Comparison of ENCODE assay signal across 3 cellular contexts in the genomic region with DNA sequence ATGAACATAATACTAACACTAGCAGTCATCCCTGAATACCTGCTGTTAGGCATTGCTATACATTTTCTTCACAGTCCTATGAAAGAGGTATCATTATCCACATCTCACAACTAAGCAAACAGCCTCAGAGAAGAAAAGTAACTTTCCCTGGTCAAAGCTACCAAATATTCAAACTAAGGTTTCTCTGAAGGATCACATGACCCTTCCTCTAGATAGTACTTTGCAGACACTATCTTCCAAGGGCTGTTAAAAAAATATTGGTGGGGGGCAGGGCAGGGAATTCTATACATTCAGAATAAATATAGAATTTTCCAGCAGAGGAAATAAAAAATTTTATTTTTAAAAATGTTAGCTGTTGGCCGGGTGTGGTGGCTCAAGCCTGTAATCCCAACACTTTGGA.
TF ChIP-seq lines count a peak whose summit lies in the region.

No MANE protein-coding gene starts in this region.

TF ChIP-seq in IMR-90, 13 proteins besides CTCF, POLR2A, EP300 and RAD21:
- no peak for TF ChIP-seq CHD1 (IDR thresholded peaks at IDR 0.05; ENCODE audit: low read depth, low read length)
- no peak for TF ChIP-seq NFE2L2 (IDR thresholded peaks at IDR 0.05; ENCODE audit: low read depth, low read length)
- TF ChIP-seq, protein P1, sequence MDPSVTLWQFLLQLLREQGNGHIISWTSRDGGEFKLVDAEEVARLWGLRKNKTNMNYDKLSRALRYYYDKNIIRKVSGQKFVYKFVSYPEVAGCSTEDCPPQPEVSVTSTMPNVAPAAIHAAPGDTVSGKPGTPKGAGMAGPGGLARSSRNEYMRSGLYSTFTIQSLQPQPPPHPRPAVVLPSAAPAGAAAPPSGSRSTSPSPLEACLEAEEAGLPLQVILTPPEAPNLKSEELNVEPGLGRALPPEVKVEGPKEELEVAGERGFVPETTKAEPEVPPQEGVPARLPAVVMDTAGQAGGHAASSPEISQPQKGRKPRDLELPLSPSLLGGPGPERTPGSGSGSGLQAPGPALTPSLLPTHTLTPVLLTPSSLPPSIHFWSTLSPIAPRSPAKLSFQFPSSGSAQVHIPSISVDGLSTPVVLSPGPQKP (IDR thresholded peaks at IDR 0.05; ENCODE audit: borderline replicate concordance, low read depth, low read length): no peak
- no peak for TF ChIP-seq RFX5 (IDR thresholded peaks at IDR 0.05; ENCODE audit: low read depth, low read length)
- TF ChIP-seq FOS (IDR thresholded peaks at IDR 0.05; ENCODE audit: low read depth, low read length): no peak
- TF ChIP-seq RCOR1 (IDR thresholded peaks at IDR 0.05; ENCODE audit: insufficient replicate concordance, low read length): no peak

TF ChIP-seq in K562, 482 proteins besides CTCF, POLR2A, EP300 and RAD21:
- TF ChIP-seq, protein P2, sequence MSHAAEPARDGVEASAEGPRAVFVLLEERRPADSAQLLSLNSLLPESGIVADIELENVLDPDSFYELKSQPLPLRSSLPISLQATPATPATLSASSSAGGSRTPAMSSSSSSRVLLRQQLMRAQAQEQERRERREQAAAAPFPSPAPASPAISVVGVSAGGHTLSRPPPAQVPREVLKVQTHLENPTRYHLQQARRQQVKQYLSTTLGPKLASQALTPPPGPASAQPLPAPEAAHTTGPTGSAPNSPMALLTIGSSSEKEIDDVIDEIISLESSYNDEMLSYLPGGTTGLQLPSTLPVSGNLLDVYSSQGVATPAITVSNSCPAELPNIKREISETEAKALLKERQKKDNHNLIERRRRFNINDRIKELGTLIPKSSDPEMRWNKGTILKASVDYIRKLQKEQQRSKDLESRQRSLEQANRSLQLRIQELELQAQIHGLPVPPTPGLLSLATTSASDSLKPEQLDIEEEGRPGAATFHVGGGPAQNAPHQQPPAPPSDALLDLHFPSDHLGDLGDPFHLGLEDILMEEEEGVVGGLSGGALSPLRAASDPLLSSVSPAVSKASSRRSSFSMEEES (CRISPR knock-in tag; IDR thresholded peaks at IDR 0.05): peak; percentile 80
- TF ChIP-seq, protein P3, sequence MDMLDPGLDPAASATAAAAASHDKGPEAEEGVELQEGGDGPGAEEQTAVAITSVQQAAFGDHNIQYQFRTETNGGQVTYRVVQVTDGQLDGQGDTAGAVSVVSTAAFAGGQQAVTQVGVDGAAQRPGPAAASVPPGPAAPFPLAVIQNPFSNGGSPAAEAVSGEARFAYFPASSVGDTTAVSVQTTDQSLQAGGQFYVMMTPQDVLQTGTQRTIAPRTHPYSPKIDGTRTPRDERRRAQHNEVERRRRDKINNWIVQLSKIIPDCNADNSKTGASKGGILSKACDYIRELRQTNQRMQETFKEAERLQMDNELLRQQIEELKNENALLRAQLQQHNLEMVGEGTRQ (CRISPR knock-in tag; IDR thresholded peaks at IDR 0.05): peak; percentile 22; the same call in 1 of the 2 replicates
- no peak for TF ChIP-seq NFIX (CRISPR knock-in tag; IDR thresholded peaks at IDR 0.05; ENCODE audit: low read depth)
- no peak for TF ChIP-seq PRMT5 (CRISPR knock-in tag; IDR thresholded peaks at IDR 0.05)
- peak; percentile 51; the same call in 1 of the 2 replicates for TF ChIP-seq RAD51 (IDR thresholded peaks at IDR 0.05; ENCODE audit: borderline replicate concordance, low read depth)

TF ChIP-seq in liver, 16 proteins besides CTCF, POLR2A, EP300 and RAD21:
- no peak for TF ChIP-seq HNF4A (conservative IDR thresholded peaks at IDR 0.05)
- TF ChIP-seq JUND (IDR thresholded peaks at IDR 0.05): no peak
TF ChIP-seq in liver: peak in this region for 0.
